Comparison of ENCODE assay signal across 8 cellular contexts in genomic region chr3:143971367-143972154, GRCh38. TPM values are rescaled to one million over a fixed set of nuclear protein-coding genes. Genes with fewer than 3 reads are reported as not detected.
DNase-seq lines count a peak whose midpoint lies in the region; ATAC-seq and TF ChIP-seq lines count a peak whose summit lies in the region.

A gene with protein sequence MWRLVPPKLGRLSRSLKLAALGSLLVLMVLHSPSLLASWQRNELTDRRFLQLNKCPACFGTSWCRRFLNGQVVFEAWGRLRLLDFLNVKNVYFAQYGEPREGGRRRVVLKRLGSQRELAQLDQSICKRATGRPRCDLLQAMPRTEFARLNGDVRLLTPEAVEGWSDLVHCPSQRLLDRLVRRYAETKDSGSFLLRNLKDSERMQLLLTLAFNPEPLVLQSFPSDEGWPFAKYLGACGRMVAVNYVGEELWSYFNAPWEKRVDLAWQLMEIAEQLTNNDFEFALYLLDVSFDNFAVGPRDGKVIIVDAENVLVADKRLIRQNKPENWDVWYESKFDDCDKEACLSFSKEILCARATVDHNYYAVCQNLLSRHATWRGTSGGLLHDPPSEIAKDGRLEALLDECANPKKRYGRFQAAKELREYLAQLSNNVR (plus strand): TSS chr3:143971823. CDS start chr3:143972333, 510 bp downstream.

- peak within 1 kb of the TSS; percentile 99 for H3K4me3 Mint-ChIP-seq in activated B cell treated with CpG ODN at 0.5 μM for 24 hours

- POLR2A ChIA-PET in activated B cell treated with CpG ODN at 0.5 μM for 24 hours (lab: Charles Lee), result interaction anchor here (0.5 to 4.1 kb wide), 36 partner anchors 9 to 1393 kb away, joined by 3 to 107 read pairs (median 5); partner anchors contain the start of genes ATR, CHST2, SLC9A9 and U2SURP

- WGBS in smooth muscle cell (ENCODE audit: low lambda C conversion rate), result 2% methylated on average over 49 of the region's 70 CpGs

- H3K4me2 ChIP-seq in smooth muscle cell, result peak within 1 kb of the TSS; percentile 94

- no peaks in the 10 kb centered on the region for H3K9me3 Mint-ChIP-seq in activated B cell treated with CpG ODN at 0.5 μM for 24 hours

- peaks cover 30% of the 10 kb centered on the region for H4K20me1 ChIP-seq in smooth muscle cell (ENCODE audit: low read depth)

- DNase-seq in AG09309 (ENCODE audit: low read depth) (peak; percentile 78), NCI-H345 (lab: John Stamatoyannopoulos, UW) (peak; percentile 93), activated B cell treated with CpG ODN at 0.5 μM for 24 hours (peak; percentile 95), cardiac fibroblast (ENCODE audit: low read depth in 2 of 2) (peak; percentile 96 to 97), iPS-NIHi7 (ENCODE audit: extremely low spot score) (peak; percentile 89), smooth muscle cell (lab: John Stamatoyannopoulos, UW; ENCODE audit: unreplicated experiment) (peak; percentile 98)

- H2AFZ ChIP-seq in smooth muscle cell (ENCODE audit: low read depth), result peak within 1 kb of the TSS; percentile 97

- no peaks in the 10 kb centered on the region for H3F3A ChIP-seq in smooth muscle cell (ENCODE audit: low read depth)

- H3K36me3 Mint-ChIP-seq in activated B cell treated with CpG ODN at 0.5 μM for 24 hours (ENCODE audit: low read depth), result peaks cover 16% of the 10 kb centered on the region

- H3K27me3 Mint-ChIP-seq in activated B cell treated with CpG ODN at 0.5 μM for 24 hours, result peaks cover 3% of the 10 kb centered on the region

- H3K36me3 ChIP-seq in smooth muscle cell (ENCODE audit: low read depth), result no peaks in the 10 kb centered on the region

- H3K27ac Mint-ChIP-seq in activated B cell treated with CpG ODN at 0.5 μM for 24 hours, result peak within 1 kb of the TSS; percentile 99

- TF ChIP-seq CTCF in AG09309 (IDR thresholded peaks at IDR 0.05; ENCODE audit: control insufficient read depth, insufficient read depth, low read depth, low read length, missing control alignments) (no peak), activated B cell treated with CpG ODN at 0.5 μM for 24 hours (IDR thresholded peaks at IDR 0.05) (no peak), cardiac fibroblast (IDR thresholded peaks at IDR 0.05; ENCODE audit: low read depth, low read length) (no peak), smooth muscle cell (IDR thresholded peaks at IDR 0.05; ENCODE audit: borderline replicate concordance, insufficient read depth, poor library complexity, severe bottlenecking) (no peak)

- H3K79me2 ChIP-seq in smooth muscle cell (ENCODE audit: low read depth), result peaks cover 50% of the 10 kb centered on the region

- ATAC-seq in GM19025 (IDR thresholded peaks at IDR 0.05; ENCODE audit: low read depth, unreplicated experiment) (peak; percentile 54), HG03280 (IDR thresholded peaks at IDR 0.05; ENCODE audit: unreplicated experiment) (peak; percentile 57), activated B cell treated with CpG ODN at 0.5 μM for 24 hours (ENCODE audit: low read depth) (peak; percentile 71)

- CTCF ChIA-PET in activated B cell treated with CpG ODN at 0.5 μM for 24 hours (lab: Charles Lee), result interaction anchor here (0.5 to 2.4 kb wide), 15 partner anchors 8 to 327 kb away, joined by 3 to 14 read pairs (median 5); no protein-coding TSS in a partner anchor

- no peaks in the 10 kb centered on the region for H3K9me3 ChIP-seq in smooth muscle cell (replicated peaks; ENCODE audit: low read depth)

- H3K4me3 ChIP-seq in AG09309 (ENCODE audit: control insufficient read depth, low read depth, low read length), result peak within 1 kb of the TSS; percentile 88
- H3K4me3 ChIP-seq in cardiac fibroblast (replicated peaks in 1 of 2; ENCODE audit: low read depth in 2 of 2, low read length in 2 of 2), result peak within 1 kb of the TSS; percentile 76 to 99
- peak within 1 kb of the TSS; percentile 94 for H3K4me3 ChIP-seq in smooth muscle cell

- peaks cover 28% of the 10 kb centered on the region for H3K4me1 ChIP-seq in smooth muscle cell (ENCODE audit: low read depth)

- intact Hi-C loops in activated B cell treated with CpG ODN at 0.5 μM for 24 hours (cut with micrococcal nuclease), result loop anchor here (1.0 to 10.0 kb wide), 19 partner anchors 20 to 1824 kb away; partner anchors contain the start of genes ATR, PLS1, SLC9A9 and TFDP2

- peak within 1 kb of the TSS; percentile 95 for H3K9ac ChIP-seq in smooth muscle cell (ENCODE audit: low read depth)

- H3K27me3 ChIP-seq in smooth muscle cell (ENCODE audit: low read depth), result no peaks in the 10 kb centered on the region

- peaks cover 39% of the 10 kb centered on the region for H3K4me1 Mint-ChIP-seq in activated B cell treated with CpG ODN at 0.5 μM for 24 hours

- H3K27ac ChIP-seq in smooth muscle cell (ENCODE audit: low read depth), result peak within 1 kb of the TSS; percentile 97

RNA-seq across cellular contexts. Expression of the gene that starts here (rescaled TPM):
- total RNA-seq in activated B cell treated with CpG ODN at 0.5 μM for 24 hours (19.0 and 23.0 TPM in 2 replicates), smooth muscle cell (133 and 167 TPM in 2 replicates)
- 48.9 and 67.8 TPM in 2 replicates for polyA plus RNA-seq in smooth muscle cell

Comparison
In these comparisons a context has a peak if more than half of its experiments do, and no peak if none do; other contexts are left out.
1. Peak in every context shown above with its lines: DNase-seq, ATAC-seq, H3K4me3 ChIP-seq and H3K27ac ChIP-seq.